Comparison of ENCODE assay signal across 1 cellular context in genomic region chr12:101924647-101925046, GRCh38.
TF ChIP-seq lines count a peak whose summit lies in the region.

No MANE protein-coding gene starts in this region.

TF ChIP-seq in K562, 482 proteins besides CTCF, POLR2A, EP300 and RAD21 (continued from another document):
- TF ChIP-seq HMGXB4 (CRISPR knock-in tag; IDR thresholded peaks at IDR 0.05) (no peak), RAD51 (IDR thresholded peaks at IDR 0.05; ENCODE audit: borderline replicate concordance, low read depth) (peak; percentile 96), RBM25 (IDR thresholded peaks at IDR 0.05; ENCODE audit: low read depth, low read length, severe bottlenecking) (peak; percentile 53), THRB (CRISPR knock-in tag; conservative IDR thresholded peaks at IDR 0.05) (no peak), USF1 (CRISPR knock-in tag; IDR thresholded peaks at IDR 0.05) (peak; percentile 96), RBM17 (IDR thresholded peaks at IDR 0.05; ENCODE audit: borderline replicate concordance, low read depth, low read length) (no peak), FOXM1 (IDR thresholded peaks at IDR 0.05; ENCODE audit: low read depth) (0 out of 2 replicates have a peak, but pooled peaks have one; percentile 27), FOXM1 (CRISPR knock-in tag; IDR thresholded peaks at IDR 0.05; ENCODE audit: low read depth) (no peak), RBM34 (IDR thresholded peaks at IDR 0.05; ENCODE audit: borderline replicate concordance, insufficient read depth, low read length) (no peak), ZNF449 (CRISPR knock-in tag; IDR thresholded peaks at IDR 0.05) (no peak), EHMT2 (IDR thresholded peaks at IDR 0.05) (0 out of 2 replicates have a peak, but pooled peaks have one; percentile 29), CBX1 (IDR thresholded peaks at IDR 0.05; ENCODE audit: low read depth) (0 out of 2 replicates have a peak, but pooled peaks have one; percentile 48), NCOA2 (IDR thresholded peaks at IDR 0.05; ENCODE audit: partially characterized antibody in 2 of 2) (no peak), POLR2B (IDR thresholded peaks at IDR 0.05; ENCODE audit: low read depth, partially characterized antibody) (no peak), VEZF1 (CRISPR knock-in tag; IDR thresholded peaks at IDR 0.05) (peak; percentile 46), CHAMP1 (IDR thresholded peaks at IDR 0.05) (peak; percentile 57; the same call in 1 of the 2 replicates), USF2 (CRISPR knock-in tag; IDR thresholded peaks at IDR 0.05) (peak; percentile 97), L3MBTL2 (IDR thresholded peaks at IDR 0.05) (peak; percentile 18; the same call in 1 of the 2 replicates), REST (CRISPR knock-in tag; IDR thresholded peaks at IDR 0.05; ENCODE audit: low read depth) (no peak), TFE3 (CRISPR knock-in tag; IDR thresholded peaks at IDR 0.05) (0 out of 2 replicates have a peak, but pooled peaks have one; percentile 11), CBX3 (IDR thresholded peaks at IDR 0.05; ENCODE audit: borderline replicate concordance in 1 of 2, low read length in 2 of 2) (peak in 1 of 2 experiments; percentile 72; a peak in 1 of 3 replicates), ZNF253 (CRISPR knock-in tag; conservative IDR thresholded peaks at IDR 0.05) (no peak)
